In genomic region chr18:48922801-48923730, GRCh38 we compare ENCODE assay signal across 7 cellular contexts.
A peak's percentile ranks its signal among the peaks of the same experiment; 100 is the strongest.
DNase-seq lines count a peak whose midpoint lies in the region; ATAC-seq, FAIRE-seq and TF ChIP-seq lines count a peak whose summit lies in the region.

No MANE protein-coding gene starts in this region.

- TF ChIP-seq POLR2A in H54 (IDR thresholded peaks at IDR 0.05; ENCODE audit: low read depth, low read length), result no peak

- FAIRE-seq in H54 (lab: Jason Lieb, UNC), result no peak

- H3K27ac ChIP-seq in RWPE2 (ENCODE audit: poor library complexity, severe bottlenecking) (peak overlapping the region; percentile 98), mucosa of rectum (ENCODE audit: low read depth in 2 of 2, low read length in 2 of 2) (peak overlapping the region; percentile 80 to 86)
- H3K27ac ChIP-seq in effector memory CD4-positive, alpha-beta T cell (ENCODE audit: insufficient read depth, low read length, poor library complexity, severe bottlenecking), result no peak overlapping the region

- peak; percentile 80 for ATAC-seq in RWPE2 (ENCODE audit: low read depth)
- ATAC-seq in GM18517 (IDR thresholded peaks at IDR 0.05; ENCODE audit: unreplicated experiment), result no peak
- ATAC-seq in HG03196 (IDR thresholded peaks at IDR 0.05; ENCODE audit: unreplicated experiment), result no peak

- H3K4me3 ChIP-seq in RWPE2 (ENCODE audit: severe bottlenecking) (peak overlapping the region; percentile 7), mucosa of rectum (ENCODE audit: low read length in 2 of 2) (peak overlapping the region; percentile 50)
- H3K4me3 ChIP-seq in effector memory CD4-positive, alpha-beta T cell (ENCODE audit: insufficient read depth, low read depth, low read length, poor library complexity, severe bottlenecking), result peak overlapping the region; percentile 44

- H3K27me3 ChIP-seq in RWPE2 (ENCODE audit: insufficient read depth, poor library complexity, severe bottlenecking) (no peaks in the 10 kb centered on the region), mucosa of rectum (ENCODE audit: control insufficient read depth in 2 of 2, insufficient read depth in 2 of 2, low read length in 2 of 2) (no peaks in the 10 kb centered on the region)
- H3K27me3 ChIP-seq in effector memory CD4-positive, alpha-beta T cell (replicated peaks; ENCODE audit: control insufficient read depth, insufficient read depth, low read length, poor library complexity, severe bottlenecking), result no peaks in the 10 kb centered on the region

- H3K9ac ChIP-seq in mucosa of rectum (ENCODE audit: low read depth in 1 of 2, low read length in 2 of 2), result peak overlapping the region; percentile 38 to 54

- H3K4me1 ChIP-seq in RWPE2 (ENCODE audit: insufficient read depth, poor library complexity, severe bottlenecking), result peaks cover 32% of the 10 kb centered on the region
- H3K4me1 ChIP-seq in effector memory CD4-positive, alpha-beta T cell (ENCODE audit: control insufficient read depth, insufficient read depth, low read length, poor library complexity, severe bottlenecking), result peaks cover 54% of the 10 kb centered on the region
- peaks cover 55 to 63% of the 10 kb centered on the region in 2 donors for H3K4me1 ChIP-seq in mucosa of rectum (ENCODE audit: control insufficient read depth in 2 of 2, insufficient read depth in 2 of 2, low read length in 2 of 2)

- H3K36me3 ChIP-seq in RWPE2 (ENCODE audit: low read depth) (peaks cover 25% of the 10 kb centered on the region), mucosa of rectum (ENCODE audit: control insufficient read depth in 2 of 2, insufficient read depth in 2 of 2, low read length in 2 of 2) (peaks cover 23 to 25% of the 10 kb centered on the region in 2 donors)
- H3K36me3 ChIP-seq in effector memory CD4-positive, alpha-beta T cell (ENCODE audit: control insufficient read depth, insufficient read depth, low read length), result peaks cover 19% of the 10 kb centered on the region

- no peaks in the 10 kb centered on the region for H3K9me3 ChIP-seq in RWPE2 (ENCODE audit: severe bottlenecking)
- no peaks in the 10 kb centered on the region for H3K9me3 ChIP-seq in effector memory CD4-positive, alpha-beta T cell (ENCODE audit: control insufficient read depth, low read length)
- H3K9me3 ChIP-seq in mucosa of rectum (ENCODE audit: control insufficient read depth in 2 of 2, low read length in 2 of 2), result no peaks in the 10 kb centered on the region

- no peak for TF ChIP-seq CTCF in RWPE2 (IDR thresholded peaks at IDR 0.05; ENCODE audit: poor library complexity, severe bottlenecking)

- DNase-seq in H54 (ENCODE audit: insufficient read length, low spot score) (peak; percentile 75), RWPE2 (ENCODE audit: low spot score) (no peak), HuH-7.5 (ENCODE audit: low spot score) (no peak)
- peak in 2 of 3 donors; percentile 27 to 40 for DNase-seq in effector memory CD4-positive, alpha-beta T cell

Comparison
In these comparisons a context has a peak if more than half of its experiments do, and no peak if none do; other contexts are left out.
1. DNase-seq: peak in H54 (single experiment) and effector memory CD4-positive, alpha-beta T cell (2 of 3); none in RWPE2 (single experiment) and HuH-7.5 (single experiment).
2. Peak in every context shown above with its lines, with median percentiles within 50 percentile points of each other: H3K4me3 ChIP-seq.